In genomic region chr5:10737880-10738279, GRCh38 we compare ENCODE assay signal across 28 cellular contexts.
"Had no signal": no experiment of that assay in that cellular context is flagged by ENCODE, and none has a peak within 500 bp of the region (broad histone marks: within the 10 kb centered on the region; RNA-seq: fewer than 3 reads in every experiment).

No MANE protein-coding gene starts in this region.

- ATAC-seq: natural killer cell treated with Interleukin-12 subunit alpha and Interleukin-12 subunit beta and Interleukin-15 and Interleukin-18, amount 100 ng/mL, for 72 hours; stimulated activated memory B cell treated with anti-CD40 and anti-IgM and Interleukin-4, amounts not matched to agents 10 μg/mL and 1 μg/mL and 100 μg/mL, for 72 hours; stimulated activated naive CD8-positive, alpha-beta T cell treated with anti-CD3 and anti-CD28 coated beads, Interleukin-15, Interleukin-2, amounts not matched to agents 100 U/mL and 50 U/mL, for 24 hours had no signal

- H3K27ac ChIP-seq: coronary artery, esophagus squamous epithelium, neutrophil, parathyroid adenoma, prostate gland, right atrium auricular region, spleen, testis, tibial artery, upper lobe of left lung had no signal

- H3K27ac Mint-ChIP-seq: natural killer cell treated with Interleukin-12 subunit alpha and Interleukin-12 subunit beta and Interleukin-15 and Interleukin-18, amount 100 ng/mL, for 72 hours had no signal

- FAIRE-seq: urothelium cell line had no signal

- H2AFZ ChIP-seq: parathyroid adenoma had no signal

- H3K9me3 Mint-ChIP-seq: immature natural killer cell; natural killer cell treated with Interleukin-12 subunit alpha and Interleukin-12 subunit beta and Interleukin-15 and Interleukin-18, amount 100 ng/mL, for 72 hours had no signal

- H3K4me1 ChIP-seq: testis had no signal

- H3K36me3 ChIP-seq: prostate gland had no signal

- H3K9ac ChIP-seq: parathyroid adenoma had no signal

- H3K27me3 Mint-ChIP-seq: natural killer cell treated with Interleukin-12 subunit alpha and Interleukin-12 subunit beta and Interleukin-15 and Interleukin-18, amount 100 ng/mL, for 72 hours; stimulated activated memory B cell treated with anti-CD40 and anti-IgM and Interleukin-4, amounts not matched to agents 10 μg/mL and 1 μg/mL and 100 μg/mL, for 72 hours had no signal

- H3K4me3 Mint-ChIP-seq: immature natural killer cell; natural killer cell treated with Interleukin-12 subunit alpha and Interleukin-12 subunit beta and Interleukin-15 and Interleukin-18, amount 100 ng/mL, for 72 hours; neural crest cell; stimulated activated memory B cell treated with anti-CD40 and anti-IgM and Interleukin-4, amounts not matched to agents 10 μg/mL and 1 μg/mL and 100 μg/mL, for 72 hours had no signal

- H3K9me3 ChIP-seq: neutrophil, prostate gland, testis, tibial artery, upper lobe of left lung had no signal

- DNase-seq: caudate nucleus; dermis blood vessel endothelial cell; effector memory CD4-positive, alpha-beta T cell; erythroblast; esophagus squamous epithelium; foreskin melanocyte; hypothalamus; immature natural killer cell; islet precursor cell; kidney glomerular epithelial cell; left colon; spleen; stimulated activated CD4-positive, alpha-beta T cell treated with anti-CD3 and anti-CD28 coated beads, Interleukin-4, amount 100 ng/mL, for 4 hours; stimulated activated naive CD8-positive, alpha-beta T cell treated with anti-CD3 and anti-CD28 coated beads, Interleukin-15, Interleukin-2, amounts not matched to agents 100 U/mL and 50 U/mL, for 24 hours; substantia nigra; testis; tibial artery had no signal

- H3K4me1 Mint-ChIP-seq: neural crest cell had no signal

- H3K4me3 ChIP-seq: coronary artery, esophagus squamous epithelium, prostate gland, right atrium auricular region, skin epidermis, spleen, testis, tibial artery, upper lobe of left lung had no signal

- H3K27me3 ChIP-seq: esophagus squamous epithelium, neutrophil, right atrium auricular region, spleen, testis, tibial artery, upper lobe of left lung had no signal
